ENCODE assay signal across 17 cellular contexts in the genomic region with DNA sequence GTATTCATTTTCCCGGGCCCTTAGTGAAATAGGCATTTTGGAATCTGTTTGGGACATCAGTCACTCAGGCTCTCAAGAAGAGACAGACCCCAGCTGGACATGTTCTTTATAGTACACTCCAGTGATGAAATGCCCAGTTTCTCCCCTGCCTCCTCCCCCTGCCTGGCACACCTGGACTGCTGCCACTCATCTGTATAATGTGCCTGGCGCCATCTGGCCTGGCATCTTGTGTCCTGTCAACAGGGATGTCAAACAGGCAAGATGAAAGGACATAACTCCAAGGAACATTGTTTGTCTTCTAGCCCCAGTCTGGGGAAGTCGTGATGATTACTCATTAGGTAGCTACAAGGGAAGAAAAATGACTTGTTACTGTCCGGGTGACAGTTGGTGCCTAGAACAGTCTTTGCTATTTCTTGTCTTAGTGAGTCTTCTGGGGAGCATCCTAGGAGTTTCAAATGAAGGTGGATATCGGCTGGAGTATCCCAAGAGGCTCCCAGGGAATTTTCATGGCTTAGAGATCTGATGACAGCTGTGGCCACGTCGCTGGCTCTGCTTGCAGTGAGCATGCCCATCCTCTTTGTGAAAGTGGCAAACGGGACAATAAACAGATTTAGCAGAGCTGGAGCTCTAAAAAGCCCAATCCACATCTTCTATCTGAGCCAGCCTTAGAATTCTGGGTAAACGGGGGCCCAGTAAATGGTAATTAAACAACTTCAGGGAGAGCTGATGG.
"Had no signal": no experiment of that assay in that cellular context is flagged by ENCODE, and none has a peak within 500 bp of the region (broad histone marks: within the 10 kb centered on the region; RNA-seq: fewer than 3 reads in every experiment).

No MANE protein-coding gene starts in this region.

- H3K4me1 ChIP-seq: heart left ventricle, left lung, stomach had no signal

- H3K4me3 ChIP-seq: cardiac muscle cell, heart left ventricle, left lung, pancreas, stomach, thoracic aorta had no signal

- H3K36me3 ChIP-seq: cardiac muscle cell, heart left ventricle, left lung, pancreas, stomach, thoracic aorta had no signal

- H3K9me3 Mint-ChIP-seq: activated naive CD8-positive, alpha-beta T cell treated with anti-CD3 and anti-CD28 coated beads, Interleukin-2, amount 50 U/mL, for 24 hours; activated T-helper 1 cell treated with anti-CD3 and anti-CD28 coated beads, Interleukin-12 subunit alpha, Interleukin-12 subunit beta, Interleukin-2, Interleukin-4 antibody, amounts not matched to agents 30 ng/mL and 10 ng/mL and 1 ng/mL, durations not matched to agents 14 hours and 24 hours and 36 hours; neural crest cell; WTC11 had no signal

- H3K27me3 ChIP-seq: cardiac muscle cell, left lung, pancreas, stomach had no signal

- H3K4me3 Mint-ChIP-seq: activated CD8-positive, alpha-beta T cell treated with anti-CD3 and anti-CD28 coated beads, Interleukin-2, amount 10 ng/mL, durations not matched to agents 7 days and 5 days; activated naive CD8-positive, alpha-beta T cell treated with anti-CD3 and anti-CD28 coated beads, Interleukin-2, amount 50 U/mL, for 24 hours; activated T-helper 1 cell treated with anti-CD3 and anti-CD28 coated beads, Interleukin-12 subunit alpha, Interleukin-12 subunit beta, Interleukin-2, Interleukin-4 antibody, amounts not matched to agents 30 ng/mL and 10 ng/mL and 1 ng/mL, durations not matched to agents 14 hours and 24 hours and 36 hours; memory B cell; neural crest cell; WTC11 had no signal

- H3K36me3 Mint-ChIP-seq: memory B cell, WTC11 had no signal

- FAIRE-seq: pancreas had no signal

- H3K27ac Mint-ChIP-seq: activated CD8-positive, alpha-beta T cell treated with anti-CD3 and anti-CD28 coated beads, Interleukin-2, amount 10 ng/mL, durations not matched to agents 7 days and 5 days; activated naive CD8-positive, alpha-beta T cell treated with anti-CD3 and anti-CD28 coated beads, Interleukin-2, amount 50 U/mL, for 24 hours; activated T-helper 1 cell treated with anti-CD3 and anti-CD28 coated beads, Interleukin-12 subunit alpha, Interleukin-12 subunit beta, Interleukin-2, Interleukin-4 antibody, amounts not matched to agents 30 ng/mL and 10 ng/mL and 1 ng/mL, durations not matched to agents 14 hours and 24 hours and 36 hours; memory B cell; WTC11 had no signal

- H3K27ac ChIP-seq: cardiac muscle cell, heart left ventricle, left lung, pancreas, stomach, thoracic aorta had no signal

- H3K9me3 ChIP-seq: heart left ventricle, left lung, pancreas, stomach, thoracic aorta had no signal

- DNase-seq: activated CD4-positive, alpha-beta T cell treated with anti-CD3 and anti-CD28 coated beads for 48 hours; activated CD8-positive, alpha-beta memory T cell treated with anti-CD3 and anti-CD28 coated beads, Interleukin-2, amount 50 U/mL, for 48 hours; activated CD8-positive, alpha-beta T cell treated with anti-CD3 and anti-CD28 coated beads, Interleukin-2, amount 10 ng/mL, durations not matched to agents 7 days and 5 days; activated naive CD4-positive, alpha-beta T cell; activated naive CD8-positive, alpha-beta T cell treated with anti-CD3 and anti-CD28 coated beads, Interleukin-2, amount 50 U/mL, for 24 hours; foreskin melanocyte; heart left ventricle; left lung; pancreas; stimulated activated CD4-positive, alpha-beta T cell treated with anti-CD3 and anti-CD28 coated beads, Interleukin-4, amount 100 ng/mL, for 24 hours; stomach had no signal

- H3K4me1 Mint-ChIP-seq: activated naive CD8-positive, alpha-beta T cell treated with anti-CD3 and anti-CD28 coated beads, Interleukin-2, amount 50 U/mL, for 24 hours; memory B cell; neural crest cell; WTC11 had no signal
